ENCODE assay signal across 1 cellular context in genomic region chr15:67254238-67255175, GRCh38.
TF ChIP-seq lines count a peak whose summit lies in the region.

Gene AAGAB, minus strand, starts transcription at chr15:67254661. Its CDS starts 30 bp downstream, at chr15:67254631.
Gene IQCH, plus strand, starts transcription at chr15:67254786. Its CDS starts 111 bp downstream, at chr15:67254897.

TF ChIP-seq in GM12878, 131 proteins besides CTCF, POLR2A, EP300 and RAD21 (continued from another document and continues in another):
- TF ChIP-seq EGR1 (IDR thresholded peaks at IDR 0.05; ENCODE audit: borderline replicate concordance in 1 of 2, low read depth in 2 of 2, low read length in 2 of 2) (peak in 1 of 2 experiments; percentile 37; a peak in 2 of 3 replicates), MEF2B (IDR thresholded peaks at IDR 0.05; ENCODE audit: partially characterized antibody, poor library complexity, severe bottlenecking) (peak; percentile 39), ZNF207 (IDR thresholded peaks at IDR 0.05; ENCODE audit: borderline replicate concordance) (peak; percentile 98), WRNIP1 (IDR thresholded peaks at IDR 0.05; ENCODE audit: borderline replicate concordance, low read depth, low read length) (no peak), MYC (IDR thresholded peaks at IDR 0.05; ENCODE audit: insufficient read depth, insufficient read length, insufficient replicate concordance, low read length, severe bottlenecking) (no peak), HDAC6 (IDR thresholded peaks at IDR 0.05; ENCODE audit: unreplicated experiment) (no peak), SUZ12 (IDR thresholded peaks at IDR 0.05; ENCODE audit: unreplicated experiment) (no peak), CREB1 (IDR thresholded peaks at IDR 0.05; ENCODE audit: low read depth) (peak; percentile 85), IKZF1 (conservative IDR thresholded peaks at IDR 0.05) (peak; percentile 80), FOS (IDR thresholded peaks at IDR 0.05; ENCODE audit: borderline replicate concordance, extremely low read depth, insufficient read length) (no peak), CUX1 (IDR thresholded peaks at IDR 0.05; ENCODE audit: insufficient replicate concordance, low read depth, low read length) (no peak), BCLAF1 (IDR thresholded peaks at IDR 0.05) (peak; percentile 96), IRF4 (IDR thresholded peaks at IDR 0.05; ENCODE audit: low read depth, low read length) (0 out of 2 replicates have a peak, but pooled peaks have one; percentile 18), CBFB (IDR thresholded peaks at IDR 0.05; ENCODE audit: low read depth) (peak; percentile 59), NBN (IDR thresholded peaks at IDR 0.05) (peak; percentile 73; the same call in 1 of the 2 replicates), ESRRA (IDR thresholded peaks at IDR 0.05; ENCODE audit: low read length) (no peak), PML (IDR thresholded peaks at IDR 0.05; ENCODE audit: low read length) (0 out of 2 replicates have a peak, but pooled peaks have one; percentile 54), SMARCA5 (IDR thresholded peaks at IDR 0.05) (peak; percentile 69), PRDM15 (CRISPR knock-in tag; IDR thresholded peaks at IDR 0.05) (no peak), RELA (IDR thresholded peaks at IDR 0.05; ENCODE audit: borderline replicate concordance, partially characterized antibody) (peak; percentile 89), E2F4 (IDR thresholded peaks at IDR 0.05; ENCODE audit: low read depth, low read length) (peak; percentile 17; the same call in 1 of the 2 replicates), POLR2AphosphoS2 (IDR thresholded peaks at IDR 0.05; ENCODE audit: low read depth, low read length) (0 out of 2 replicates have a peak, but pooled peaks have one; percentile 32), EED (IDR thresholded peaks at IDR 0.05; ENCODE audit: low read depth) (peak; percentile 66), MTA3 (IDR thresholded peaks at IDR 0.05; ENCODE audit: borderline replicate concordance, low read length) (no peak), PAX8 (IDR thresholded peaks at IDR 0.05) (no peak), CEBPB (IDR thresholded peaks at IDR 0.05; ENCODE audit: borderline replicate concordance in 1 of 2, low read depth in 2 of 2, low read length in 2 of 2) (no peak), ZBTB40 (IDR thresholded peaks at IDR 0.05; ENCODE audit: borderline replicate concordance) (peak; percentile 85), IKZF2 (IDR thresholded peaks at IDR 0.05) (peak; percentile 58; a peak in 3 of 4 replicates), ZNF274 (IDR thresholded peaks at IDR 0.05; ENCODE audit: insufficient read depth, insufficient read length) (no peak), SMAD5 (IDR thresholded peaks at IDR 0.05; ENCODE audit: low read depth) (peak; percentile 48; the same call in 1 of the 2 replicates), ASH2L (IDR thresholded peaks at IDR 0.05; ENCODE audit: borderline replicate concordance, low read depth) (no peak), RUNX3 (IDR thresholded peaks at IDR 0.05; ENCODE audit: low read length) (peak; percentile 51), CBX3 (IDR thresholded peaks at IDR 0.05; ENCODE audit: borderline replicate concordance, low read depth) (no peak), ZBTB33 (IDR thresholded peaks at IDR 0.05) (no peak), ZSCAN29 (IDR thresholded peaks at IDR 0.05) (no peak), HDGF (IDR thresholded peaks at IDR 0.05) (no peak; the same call in none of the 2 replicates), GABPA (IDR thresholded peaks at IDR 0.05; ENCODE audit: low read depth) (peak; percentile 75), ZBED1 (IDR thresholded peaks at IDR 0.05; ENCODE audit: borderline replicate concordance) (no peak), ATF7 (IDR thresholded peaks at IDR 0.05; ENCODE audit: low read depth) (peak; percentile 99), FOXM1 (IDR thresholded peaks at IDR 0.05; ENCODE audit: low read depth, low read length) (no peak), KDM1A (IDR thresholded peaks at IDR 0.05; ENCODE audit: borderline replicate concordance) (no peak), USF1 (IDR thresholded peaks at IDR 0.05; ENCODE audit: borderline replicate concordance, extremely low read length, insufficient read depth, low read depth, low read length) (no peak), NR2C2 (IDR thresholded peaks at IDR 0.05; ENCODE audit: borderline replicate concordance, control insufficient read depth, insufficient read length, low read depth) (no peak), BMI1 (IDR thresholded peaks at IDR 0.05; ENCODE audit: borderline replicate concordance) (peak; percentile 99), BCL11A (IDR thresholded peaks at IDR 0.05; ENCODE audit: low read depth, low read length) (no peak)
